10 cellular contexts compared by ENCODE assay signal in the genomic region with DNA sequence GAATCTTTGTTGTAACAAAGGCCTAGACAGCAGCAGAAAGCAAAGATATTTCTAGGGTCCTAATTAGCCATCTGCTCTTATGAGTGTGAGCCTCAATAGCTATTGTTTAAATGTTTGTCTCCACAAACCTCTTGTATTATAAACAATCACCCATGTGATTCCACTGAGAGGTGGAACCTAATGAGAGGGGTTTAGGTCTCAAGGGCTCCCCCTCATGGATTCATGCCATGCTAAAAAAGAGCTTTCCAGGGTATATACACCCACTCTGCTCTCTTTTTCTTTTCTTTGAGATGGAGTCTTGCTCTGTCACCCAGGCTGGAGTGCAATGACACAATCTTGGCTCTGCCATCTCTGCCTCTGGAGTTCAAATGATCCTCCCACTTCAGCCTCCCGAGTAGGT. TPM values are rescaled to one million over a fixed set of nuclear protein-coding genes. Genes with fewer than 3 reads are reported as not detected.
DNase-seq lines count a peak whose midpoint lies in the region; ATAC-seq and TF ChIP-seq lines count a peak whose summit lies in the region.
"Had no signal": no experiment of that assay in that cellular context is flagged by ENCODE, and none has a peak within 500 bp of the region (broad histone marks: within the 10 kb centered on the region; RNA-seq: fewer than 3 reads in every experiment).

No MANE protein-coding gene starts in this region.

- no peak overlapping the region for H3K27ac ChIP-seq in hepatocyte

- ATAC-seq in GM18508 (IDR thresholded peaks at IDR 0.05; ENCODE audit: insufficient read depth, unreplicated experiment), result peak; percentile 52
- ATAC-seq in GM21786 (IDR thresholded peaks at IDR 0.05; ENCODE audit: unreplicated experiment), result peak; percentile 63
- peak; percentile 63 for ATAC-seq in HG03571 (IDR thresholded peaks at IDR 0.05; ENCODE audit: unreplicated experiment)
- ATAC-seq in activated CD8-positive, alpha-beta memory T cell treated with anti-CD3 and anti-CD28 coated beads, Interleukin-2, amount 10 ng/mL, durations not matched to agents 7 days and 5 days, result no peak

- H3K4me1 ChIP-seq in hepatocyte (ENCODE audit: insufficient read depth), result no peaks in the 10 kb centered on the region

- peak; percentile 28 for TF ChIP-seq CTCF in hepatocyte (IDR thresholded peaks at IDR 0.05; ENCODE audit: poor library complexity)

- H3K27me3 ChIP-seq in hepatocyte, result no peaks in the 10 kb centered on the region

- H3K27ac Mint-ChIP-seq in activated CD8-positive, alpha-beta memory T cell treated with anti-CD3 and anti-CD28 coated beads, Interleukin-2, amount 10 ng/mL, durations not matched to agents 7 days and 5 days, result no peak overlapping the region

- H2AFZ ChIP-seq in hepatocyte, result no peak overlapping the region

- H3K9me3 ChIP-seq in hepatocyte (ENCODE audit: low read depth), result no peaks in the 10 kb centered on the region

- no peak overlapping the region for H3K4me3 ChIP-seq in hepatocyte

- WGBS in hepatocyte (ENCODE audit: low lambda C conversion rate, missing lambda C conversion rate), result 61% methylated on average over 1 of the region's 1 CpG

- H3K4me3 Mint-ChIP-seq in activated CD8-positive, alpha-beta memory T cell treated with anti-CD3 and anti-CD28 coated beads, Interleukin-2, amount 10 ng/mL, durations not matched to agents 7 days and 5 days, result no peak overlapping the region

- no peak overlapping the region for H3K4me2 ChIP-seq in hepatocyte

- no peaks in the 10 kb centered on the region for H3K4me1 Mint-ChIP-seq in activated CD8-positive, alpha-beta memory T cell treated with anti-CD3 and anti-CD28 coated beads, Interleukin-2, amount 10 ng/mL, durations not matched to agents 7 days and 5 days

- CTCF ChIA-PET in activated CD8-positive, alpha-beta memory T cell treated with anti-CD3 and anti-CD28 coated beads, Interleukin-2, amount 10 ng/mL, durations not matched to agents 7 days and 5 days (lab: Charles Lee), result no interaction called here

- no peaks in the 10 kb centered on the region for H3K36me3 ChIP-seq in hepatocyte (replicated peaks; ENCODE audit: insufficient read depth, low read depth)

- no peaks in the 10 kb centered on the region for H3K79me2 ChIP-seq in hepatocyte

- H3K27me3 Mint-ChIP-seq in activated CD8-positive, alpha-beta memory T cell treated with anti-CD3 and anti-CD28 coated beads, Interleukin-2, amount 10 ng/mL, durations not matched to agents 7 days and 5 days, result peaks cover 10% of the 10 kb centered on the region

- no peaks in the 10 kb centered on the region for H3K9me3 Mint-ChIP-seq in activated CD8-positive, alpha-beta memory T cell treated with anti-CD3 and anti-CD28 coated beads, Interleukin-2, amount 10 ng/mL, durations not matched to agents 7 days and 5 days (ENCODE audit: low read depth)

- DNase-seq in hepatocyte (ENCODE audit: low spot score) (no peak), middle frontal gyrus (ENCODE audit: extremely low spot score, low spot score) (no peak), GM19238 (ENCODE audit: insufficient read length, low spot score) (no peak)
- no peak for DNase-seq in activated naive CD4-positive, alpha-beta T cell (lab: John Stamatoyannopoulos, UW)
- DNase-seq in activated CD8-positive, alpha-beta memory T cell treated with anti-CD3 and anti-CD28 coated beads, Interleukin-2, amount 10 ng/mL, durations not matched to agents 7 days and 5 days, result no peak
- DNase-seq: head of caudate nucleus; stimulated activated CD4-positive, alpha-beta T cell treated with anti-CD3 and anti-CD28 coated beads, Interleukin-4, amount 100 ng/mL, for 1 hour had no signal

- no peaks in the 10 kb centered on the region for H4K20me1 ChIP-seq in hepatocyte (ENCODE audit: insufficient read depth, poor library complexity, severe bottlenecking)

- H3K36me3 Mint-ChIP-seq in activated CD8-positive, alpha-beta memory T cell treated with anti-CD3 and anti-CD28 coated beads, Interleukin-2, amount 10 ng/mL, durations not matched to agents 7 days and 5 days, result no peaks in the 10 kb centered on the region

- H3K9me2 ChIP-seq in hepatocyte (replicated peaks; ENCODE audit: insufficient read depth), result no peaks in the 10 kb centered on the region

RNA-seq across cellular contexts. Expression of gene TRIM61, which starts 42.1 kb away (rescaled TPM):
- not detected in 2 replicates for total RNA-seq in hepatocyte
- 0.16 TPM in 1 of 2 replicates, not detected in the other for polyA plus RNA-seq in hepatocyte
- 1 to 10 TPM; 1.7 to 2.2 TPM for total RNA-seq in activated CD8-positive, alpha-beta memory T cell treated with anti-CD3 and anti-CD28 coated beads, Interleukin-2, amount 10 ng/mL, durations not matched to agents 7 days and 5 days

RNA-seq across cellular contexts. Expression of gene APELA, which starts 58.4 kb away (rescaled TPM):
- 1.5 and 1.6 TPM in 2 replicates for total RNA-seq in hepatocyte
- 0.29 TPM in 1 of 2 replicates, not detected in the other for polyA plus RNA-seq in hepatocyte
- total RNA-seq in activated CD8-positive, alpha-beta memory T cell treated with anti-CD3 and anti-CD28 coated beads, Interleukin-2, amount 10 ng/mL, durations not matched to agents 7 days and 5 days, result not detected
